Comparison of ENCODE assay signal across 24 cellular contexts in the genomic region with DNA sequence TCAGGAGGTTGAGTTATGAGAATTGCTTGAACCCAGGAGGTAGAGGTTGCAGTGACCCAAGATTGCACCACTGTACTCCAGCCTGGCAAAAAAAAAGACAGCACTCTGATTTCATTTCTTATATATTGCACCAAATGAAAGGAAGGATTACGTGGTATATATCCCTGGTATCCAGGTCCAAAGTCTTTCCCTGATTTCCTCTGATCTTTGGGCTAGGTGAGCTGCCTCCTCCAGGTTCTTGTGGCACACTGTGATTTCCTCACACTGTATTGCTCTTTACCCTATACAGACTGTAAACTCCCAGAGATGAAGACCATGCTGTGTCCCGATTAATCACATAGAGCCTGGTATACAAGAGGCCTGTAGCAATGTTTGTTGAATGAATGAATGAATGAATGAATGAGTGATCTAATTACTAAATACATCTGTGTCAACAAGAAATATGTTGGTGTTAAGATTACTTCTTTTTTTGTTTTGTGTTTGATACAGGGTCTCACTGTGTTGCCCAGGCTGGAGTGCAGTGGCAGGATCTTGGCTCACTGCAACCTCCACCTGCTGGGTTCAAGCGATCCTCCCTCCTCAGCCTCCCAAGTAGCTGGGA.
"Had no signal": no experiment of that assay in that cellular context is flagged by ENCODE, and none has a peak within 500 bp of the region (broad histone marks: within the 10 kb centered on the region; RNA-seq: fewer than 3 reads in every experiment).

No MANE protein-coding gene starts in this region.

- H3K9me3 ChIP-seq: SJCRH30, SK-N-SH had no signal

- H3K9ac ChIP-seq: SK-N-SH had no signal

- H3K4me2 ChIP-seq: SK-N-SH had no signal

- H3K4me3 ChIP-seq: cardiac muscle cell, SJCRH30 had no signal

- H3K27ac ChIP-seq: brain microvascular endothelial cell, cardiac muscle cell, RWPE1, SJCRH30 had no signal

- ATAC-seq: activated T-cell treated with anti-CD3 and anti-CD28 coated beads, Interleukin-2, amount 50 U/mL, for 4 hours had no signal

- H3K36me3 ChIP-seq: brain microvascular endothelial cell, cardiac muscle cell, SJCRH30 had no signal

- H3K4me1 ChIP-seq: SJCRH30 had no signal

- FAIRE-seq: astrocyte had no signal

- H3K9me2 ChIP-seq: SK-N-SH had no signal

- DNase-seq: activated CD4-positive, alpha-beta T cell treated with anti-CD3 and anti-CD28 coated beads for 48 hours; activated CD4-positive, alpha-beta T cell treated with anti-CD3 and anti-CD28 coated beads, Interleukin-2, amount 50 U/mL, for 4 hours; activated CD4-positive, CD25-positive, alpha-beta regulatory T cell treated with anti-CD3 and anti-CD28 coated beads, Interleukin-2, amount 50 U/mL, for 72 hours; activated CD8-positive, alpha-beta memory T cell treated with anti-CD3 and anti-CD28 coated beads for 24 hours; activated effector memory CD4-positive, alpha-beta T cell treated with anti-CD3 and anti-CD28 coated beads, Interleukin-2, amount 50 U/mL, for 16 hours; activated naive CD4-positive, alpha-beta T cell treated with anti-CD3 and anti-CD28 coated beads for 36 hours; activated T-cell treated with anti-CD3 and anti-CD28 coated beads, Interleukin-2, amount 50 U/mL, for 4 hours; amygdala; brain microvascular endothelial cell; KBM-7; NCI-H1048; NCI-H146; NCI-H187 treated with DMSO at 0.1 percent for 48 hours; NCI-H2171; NCI-H345; NCI-H510A; NCI-H526 treated with DMSO at 0.1 percent for 48 hours; NCI-H82; Right ventricle myocardium superior; SJCRH30; SK-N-SH had no signal

- H3K27me3 ChIP-seq: brain microvascular endothelial cell, cardiac muscle cell, SJCRH30 had no signal
